Comparison of ENCODE assay signal across 9 cellular contexts in the genomic region with DNA sequence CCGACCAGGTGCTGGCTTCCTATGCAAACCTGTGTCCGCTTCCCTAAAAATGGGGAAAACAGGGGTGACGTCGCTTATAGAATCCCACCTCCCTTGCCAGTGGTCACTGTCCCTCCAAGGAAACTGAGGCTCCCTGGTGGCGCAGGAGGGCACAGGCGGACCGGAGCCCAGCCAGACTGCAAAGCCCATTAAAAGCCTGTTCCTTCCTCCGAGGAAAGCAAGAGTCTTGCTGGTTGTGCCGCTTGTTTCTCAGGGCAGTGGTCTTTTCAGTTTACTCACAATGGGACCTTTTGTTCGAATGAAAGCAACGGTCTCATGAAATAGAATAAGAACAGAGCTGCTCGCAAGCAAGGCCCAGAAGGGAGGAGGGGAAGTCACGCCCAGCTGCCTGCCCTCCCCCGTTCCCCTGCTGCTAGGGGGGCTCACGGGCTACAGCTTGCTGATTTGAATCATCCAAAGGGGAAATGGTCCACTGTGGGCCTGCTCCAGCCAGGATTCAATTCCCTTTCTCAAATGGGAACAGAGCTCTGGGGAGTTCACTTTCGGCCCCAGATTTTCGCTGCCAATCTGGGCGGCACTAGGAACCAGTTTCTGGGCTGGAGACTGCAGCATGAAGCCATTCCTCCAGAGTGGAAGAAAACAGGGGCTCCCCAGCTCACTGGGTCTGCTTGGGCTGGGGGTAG. TPM values are rescaled to one million over a fixed set of nuclear protein-coding genes. Genes with fewer than 3 reads are reported as not detected.
DNase-seq lines count a peak whose midpoint lies in the region; ATAC-seq and TF ChIP-seq lines count a peak whose summit lies in the region.
"Had no signal": no experiment of that assay in that cellular context is flagged by ENCODE, and none has a peak within 500 bp of the region (broad histone marks: within the 10 kb centered on the region; RNA-seq: fewer than 3 reads in every experiment).

No MANE protein-coding gene starts in this region.

- H3K27me3 ChIP-seq in H7 (ENCODE audit: control insufficient read depth, insufficient read depth, low read length) = no peaks in the 10 kb centered on the region
- no peaks in the 10 kb centered on the region; the same call in 1 of the 2 replicates for H3K27me3 ChIP-seq in SU-DHL-6 (ENCODE audit: low read length)
- H3K27me3 ChIP-seq in iPS-18a (ENCODE audit: control insufficient read depth, insufficient read depth, low read length) = no peaks in the 10 kb centered on the region
- H3K27me3 ChIP-seq in sigmoid colon = no peaks in the 10 kb centered on the region

- H3K4me3 ChIP-seq in H7 (ENCODE audit: insufficient read depth, low read depth, low read length) (no peak overlapping the region), SU-DHL-6 (ENCODE audit: insufficient read depth, low read length, poor library complexity, severe bottlenecking) (no peak overlapping the region), iPS-18a (ENCODE audit: low read length) (peak overlapping the region; percentile 26), sigmoid colon (peak overlapping the region in 3 of 4 donors; percentile 8 to 18 (median 13))

- intact Hi-C loops in sigmoid colon (cut with DNase I) = loop anchor here (10.0 kb wide), 1 partner anchor 457 kb away; the partner anchor contains the start of genes ALKBH2 and UNG

- no peak for TF ChIP-seq EP300 in sigmoid colon (IDR thresholded peaks at IDR 0.05)

- H3K27ac ChIP-seq in SU-DHL-6 (ENCODE audit: low read depth, low read length) (no peak overlapping the region), iPS-18a (ENCODE audit: low read length) (peak overlapping the region; percentile 63), sigmoid colon (peak overlapping the region; percentile 43 to 74 (median 50))

- H3K9me2 ChIP-seq in SU-DHL-6 (replicated peaks; ENCODE audit: insufficient read depth, low read length) = no peaks in the 10 kb centered on the region

- H2AFZ ChIP-seq in SU-DHL-6 (ENCODE audit: low read depth, low read length, severe bottlenecking) = no peak overlapping the region

- TF ChIP-seq CTCF in SU-DHL-6 (IDR thresholded peaks at IDR 0.05; ENCODE audit: insufficient read depth, low read length, poor library complexity, severe bottlenecking) (no peak), sigmoid colon (IDR thresholded peaks at IDR 0.05) (no peak)

- no peak overlapping the region for H3K9ac ChIP-seq in SU-DHL-6 (ENCODE audit: low read length)
- peak overlapping the region; percentile 53 for H3K9ac ChIP-seq in iPS-18a (ENCODE audit: low read length)

- H3K4me2 ChIP-seq in SU-DHL-6 (ENCODE audit: low read depth, low read length, poor library complexity, severe bottlenecking) = peak overlapping the region; percentile 39

- no peaks in the 10 kb centered on the region for H3K79me2 ChIP-seq in SU-DHL-6 (ENCODE audit: insufficient read depth, low read length)

- 50 to 58% methylated on average over 18 of the region's 18 CpGs for WGBS in sigmoid colon, 2 donors

- DNase-seq in H7 = peak; percentile 88
- peak; percentile 85 for DNase-seq in sigmoid colon
- no peak for DNase-seq in effector memory CD8-positive, alpha-beta T cell
- no peak for DNase-seq in stimulated activated CD4-positive, alpha-beta T cell treated with anti-CD3 and anti-CD28 coated beads, Interleukin-15, amount 100 ng/mL, for 24 hours
- DNase-seq in NCI-H146 (lab: John Stamatoyannopoulos, UW) = no peak

- no peaks in the 10 kb centered on the region for H3K27me3 Mint-ChIP-seq in effector memory CD8-positive, alpha-beta T cell
- H3K27me3 Mint-ChIP-seq: stimulated activated naive CD8-positive, alpha-beta T cell treated with anti-CD3 and anti-CD28 coated beads, Interleukin-15, Interleukin-2, amounts not matched to agents 100 ng/mL and 50 ng/mL, for 24 hours had no signal

- H3K9me3 Mint-ChIP-seq in effector memory CD8-positive, alpha-beta T cell = no peaks in the 10 kb centered on the region
- H3K9me3 Mint-ChIP-seq: stimulated activated naive CD8-positive, alpha-beta T cell treated with anti-CD3 and anti-CD28 coated beads, Interleukin-15, Interleukin-2, amounts not matched to agents 100 ng/mL and 50 ng/mL, for 24 hours had no signal

- H3K4me1 Mint-ChIP-seq in effector memory CD8-positive, alpha-beta T cell (ENCODE audit: low read depth in 2 of 2) = peaks cover 30 to 31% of the 10 kb centered on the region in 2 donors

- H3K36me3 ChIP-seq in H7 (replicated peaks; ENCODE audit: control insufficient read depth, insufficient read depth, low read length) (no peaks in the 10 kb centered on the region; the same call in 1 of the 2 replicates), SU-DHL-6 (ENCODE audit: low read length) (no peaks in the 10 kb centered on the region), iPS-18a (ENCODE audit: control insufficient read depth, low read depth, low read length) (no peaks in the 10 kb centered on the region), sigmoid colon (no peaks in the 10 kb centered on the region)

- H3K4me3 Mint-ChIP-seq in effector memory CD8-positive, alpha-beta T cell = no peak overlapping the region

- H3F3A ChIP-seq in SU-DHL-6 (ENCODE audit: insufficient read depth) = peaks cover 44% of the 10 kb centered on the region

- no peak for TF ChIP-seq POLR2A in sigmoid colon (IDR thresholded peaks at IDR 0.05)

- H3K27ac Mint-ChIP-seq in effector memory CD8-positive, alpha-beta T cell = no peak overlapping the region
- H3K27ac Mint-ChIP-seq: stimulated activated naive CD8-positive, alpha-beta T cell treated with anti-CD3 and anti-CD28 coated beads, Interleukin-15, Interleukin-2, amounts not matched to agents 100 ng/mL and 50 ng/mL, for 24 hours had no signal

- peaks cover 20% of the 10 kb centered on the region for H3K36me3 Mint-ChIP-seq in effector memory CD8-positive, alpha-beta T cell (ENCODE audit: insufficient read depth)

- H3K9me3 ChIP-seq in SU-DHL-6 (ENCODE audit: insufficient read depth, low read length) (no peaks in the 10 kb centered on the region), iPS-18a (ENCODE audit: control insufficient read depth, low read depth, low read length) (no peaks in the 10 kb centered on the region), sigmoid colon (no peaks in the 10 kb centered on the region)

- no peak for ATAC-seq in effector memory CD8-positive, alpha-beta T cell (replicated peaks)
- no peak for ATAC-seq in HG03442 (IDR thresholded peaks at IDR 0.05; ENCODE audit: unreplicated experiment)

- H3K4me1 ChIP-seq in iPS-18a (ENCODE audit: control insufficient read depth, low read depth, low read length) (peaks cover 36% of the 10 kb centered on the region), sigmoid colon (peaks cover 0 to 69% (median 44%) of the 10 kb centered on the region in 4 donors)

- H4K20me1 ChIP-seq in SU-DHL-6 (ENCODE audit: low read depth, low read length) = no peaks in the 10 kb centered on the region

RNA-seq across cellular contexts. Expression of gene SELPLG, which starts 4.6 kb away (rescaled TPM):
- 0.10 and 0.15 TPM in 2 replicates for total RNA-seq in H7 (2014; rRNA removed; shearing (Covaris generic))
- 1 to 10 TPM; 6.1 to 10.0 (median 7.6) TPM for total RNA-seq in sigmoid colon
- 10 to 100 TPM in 1 of 3 donors, 1 to 10 TPM in 2; 1.8 to 26.1 (median 6.7) TPM for polyA plus RNA-seq in sigmoid colon

RNA-seq across cellular contexts. Expression of gene TMEM119, which starts 40.4 kb away (rescaled TPM):
- 0.24 and 0.85 TPM in 2 replicates for total RNA-seq in H7 (2014; rRNA removed; shearing (Covaris generic))
- total RNA-seq in sigmoid colon = 10 to 100 TPM in 1 of 4 donors, 1 to 10 TPM in 2, under 1 TPM in 1; 0.95 to 11.6 (median 6.7) TPM
- 10 to 100 TPM in 1 of 3 donors, 1 to 10 TPM in 2; 1.8 to 16.9 (median 2.4) TPM for polyA plus RNA-seq in sigmoid colon

Comparison
In these comparisons a context has a peak if more than half of its experiments do, and no peak if none do; other contexts are left out.
1. DNase-seq: peak in H7 (single experiment) and sigmoid colon (single experiment); none in effector memory CD8-positive, alpha-beta T cell (0 of 3), stimulated activated CD4-positive, alpha-beta T cell treated with anti-CD3 and anti-CD28 coated beads, Interleukin-15, amount 100 ng/mL, for 24 hours (single experiment) and NCI-H146 (single experiment).
2. H3K4me3 ChIP-seq: peak in iPS-18a (single experiment) and sigmoid colon (3 of 4); none in H7 (single experiment) and SU-DHL-6 (single experiment).